Comparison of ENCODE assay signal across 12 cellular contexts in the genomic region with DNA sequence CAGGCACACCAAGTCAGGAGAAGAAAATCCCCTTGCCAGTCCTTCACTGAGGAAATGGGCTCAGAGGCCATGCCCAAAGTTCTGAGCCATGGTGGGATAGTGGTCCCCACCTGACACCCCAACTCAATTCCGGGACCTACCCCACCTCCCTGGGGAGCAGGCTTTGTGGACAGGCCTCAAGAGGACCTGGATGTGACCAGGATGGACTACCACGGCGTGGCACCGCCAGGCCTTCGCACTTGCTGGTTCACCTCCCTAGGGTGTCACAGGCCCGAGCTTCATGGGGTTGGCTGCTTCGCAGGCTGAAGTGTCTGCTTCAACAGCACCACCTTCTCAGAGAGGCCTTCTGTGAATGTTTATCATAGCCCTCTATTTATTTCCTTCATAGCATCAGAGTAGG. TPM values are rescaled to one million over a fixed set of nuclear protein-coding genes. Genes with fewer than 3 reads are reported as not detected.
DNase-seq lines count a peak whose midpoint lies in the region; ATAC-seq and TF ChIP-seq lines count a peak whose summit lies in the region.
"Had no signal": no experiment of that assay in that cellular context is flagged by ENCODE, and none has a peak within 500 bp of the region (broad histone marks: within the 10 kb centered on the region; RNA-seq: fewer than 3 reads in every experiment).

No MANE protein-coding gene starts in this region.

- ATAC-seq in memory B cell (ENCODE audit: low read depth) = no peak
- ATAC-seq in HG02885 (IDR thresholded peaks at IDR 0.05; ENCODE audit: poor library complexity, unreplicated experiment) = no peak
- no peak for ATAC-seq in GM21381 (IDR thresholded peaks at IDR 0.05; ENCODE audit: unreplicated experiment)

- no peaks in the 10 kb centered on the region for H3K27me3 ChIP-seq in tibial nerve

- no peaks in the 10 kb centered on the region for H3K9me3 Mint-ChIP-seq in activated CD4-positive, alpha-beta T cell treated with anti-CD3 and anti-CD28 coated beads, Interleukin-2, amount 10 ng/mL, durations not matched to agents 7 days and 5 days
- H3K9me3 Mint-ChIP-seq in memory B cell = no peaks in the 10 kb centered on the region
- H3K9me3 Mint-ChIP-seq in activated T-cell treated with anti-CD3 and anti-CD28 coated beads, Interleukin-2, amount 50 U/mL, for 24 hours = no peaks in the 10 kb centered on the region
- H3K9me3 Mint-ChIP-seq: CD4-positive, alpha-beta memory T cell; neural crest cell had no signal

- H3K4me3 Mint-ChIP-seq in activated CD4-positive, alpha-beta T cell treated with anti-CD3 and anti-CD28 coated beads, Interleukin-2, amount 10 ng/mL, durations not matched to agents 7 days and 5 days = no peak overlapping the region
- H3K4me3 Mint-ChIP-seq in memory B cell = peak overlapping the region; percentile 47
- no peak overlapping the region for H3K4me3 Mint-ChIP-seq in activated T-cell treated with anti-CD3 and anti-CD28 coated beads, Interleukin-2, amount 50 U/mL, for 24 hours
- H3K4me3 Mint-ChIP-seq: CD4-positive, alpha-beta memory T cell; neural crest cell had no signal

- no peaks in the 10 kb centered on the region for H3K9me3 ChIP-seq in tibial nerve

- DNase-seq in activated CD4-positive, alpha-beta T cell treated with anti-CD3 and anti-CD28 coated beads, Interleukin-2, amount 10 ng/mL, durations not matched to agents 7 days and 5 days = no peak
- DNase-seq in activated CD4-positive, alpha-beta T cell treated with anti-CD3 and anti-CD28 coated beads, Interleukin-2, amount 50 U/mL, for 48 hours = no peak
- DNase-seq in caudate nucleus (lab: John Stamatoyannopoulos, UW) (no peak), memory B cell (ENCODE audit: low spot score in 2 of 2) (no peak), tibial nerve (ENCODE audit: low spot score in 2 of 2) (no peak)
- no peak for DNase-seq in activated T-cell treated with anti-CD3 and anti-CD28 coated beads, Interleukin-2, amount 50 U/mL, for 24 hours
- DNase-seq: cortex of kidney had no signal

- H3K27ac ChIP-seq in caudate nucleus (ENCODE audit: low read depth, low read length) (peak overlapping the region; percentile 53), tibial nerve (peak overlapping the region in 3 of 4 donors; percentile 61 to 71 (median 71))
- H3K27ac ChIP-seq: KMS-11 had no signal

- no peaks in the 10 kb centered on the region for H3K27me3 Mint-ChIP-seq in activated CD4-positive, alpha-beta T cell treated with anti-CD3 and anti-CD28 coated beads, Interleukin-2, amount 10 ng/mL, durations not matched to agents 7 days and 5 days
- no peaks in the 10 kb centered on the region for H3K27me3 Mint-ChIP-seq in memory B cell
- H3K27me3 Mint-ChIP-seq in activated T-cell treated with anti-CD3 and anti-CD28 coated beads, Interleukin-2, amount 50 U/mL, for 24 hours = no peaks in the 10 kb centered on the region
- H3K27me3 Mint-ChIP-seq: CD4-positive, alpha-beta memory T cell had no signal

- H3K4me1 ChIP-seq in tibial nerve = peaks cover 0 to 61% (median 24%) of the 10 kb centered on the region in 4 donors

- POLR2A ChIA-PET in activated CD4-positive, alpha-beta T cell treated with anti-CD3 and anti-CD28 coated beads, Interleukin-2, amount 10 ng/mL, durations not matched to agents 7 days and 5 days (lab: Charles Lee) = interaction anchor here (0.6 kb wide), 1 partner anchor 197 kb away, joined by 3 read pairs; no protein-coding TSS in a partner anchor

- peaks cover 18% of the 10 kb centered on the region for H3K4me1 Mint-ChIP-seq in activated CD4-positive, alpha-beta T cell treated with anti-CD3 and anti-CD28 coated beads, Interleukin-2, amount 10 ng/mL, durations not matched to agents 7 days and 5 days
- H3K4me1 Mint-ChIP-seq in memory B cell = peaks cover 20% of the 10 kb centered on the region
- H3K4me1 Mint-ChIP-seq in activated T-cell treated with anti-CD3 and anti-CD28 coated beads, Interleukin-2, amount 50 U/mL, for 24 hours (ENCODE audit: low read depth) = peaks cover 3% of the 10 kb centered on the region
- H3K4me1 Mint-ChIP-seq: CD4-positive, alpha-beta memory T cell had no signal

- WGBS in tibial nerve, 2 donors = 88 to 93% methylated on average over 6 to 7 of the region's 7 CpGs

- peak overlapping the region; percentile 47 for H3K27ac Mint-ChIP-seq in activated CD4-positive, alpha-beta T cell treated with anti-CD3 and anti-CD28 coated beads, Interleukin-2, amount 10 ng/mL, durations not matched to agents 7 days and 5 days
- H3K27ac Mint-ChIP-seq in memory B cell = peak overlapping the region; percentile 62
- H3K27ac Mint-ChIP-seq in activated T-cell treated with anti-CD3 and anti-CD28 coated beads, Interleukin-2, amount 50 U/mL, for 24 hours = no peak overlapping the region

- peaks cover 14% of the 10 kb centered on the region for H3K36me3 Mint-ChIP-seq in activated CD4-positive, alpha-beta T cell treated with anti-CD3 and anti-CD28 coated beads, Interleukin-2, amount 10 ng/mL, durations not matched to agents 7 days and 5 days (ENCODE audit: low read depth)
- H3K36me3 Mint-ChIP-seq in memory B cell = no peaks in the 10 kb centered on the region
- peaks cover 53% of the 10 kb centered on the region for H3K36me3 Mint-ChIP-seq in activated T-cell treated with anti-CD3 and anti-CD28 coated beads, Interleukin-2, amount 50 U/mL, for 24 hours (ENCODE audit: low read depth)
- H3K36me3 Mint-ChIP-seq: CD4-positive, alpha-beta memory T cell had no signal

- TF ChIP-seq CTCF in tibial nerve (IDR thresholded peaks at IDR 0.05) = no peak

- H3K36me3 ChIP-seq in tibial nerve = no peaks in the 10 kb centered on the region

- TF ChIP-seq EP300 in tibial nerve (IDR thresholded peaks at IDR 0.05) = no peak

- no peak for TF ChIP-seq POLR2A in tibial nerve (IDR thresholded peaks at IDR 0.05)

- H3K4me3 ChIP-seq in tibial nerve = no peak overlapping the region

- CTCF ChIA-PET in activated CD4-positive, alpha-beta T cell treated with anti-CD3 and anti-CD28 coated beads, Interleukin-2, amount 10 ng/mL, durations not matched to agents 7 days and 5 days (lab: Charles Lee) = interaction anchor here (0.6 to 2.5 kb wide), 11 partner anchors 9 to 1157 kb away, joined by 3 to 13 read pairs (median 5); a partner anchor contains a TSS

RNA-seq across cellular contexts. Expression of a gene that starts 31.7 kb away (rescaled TPM):
- 10 to 100 TPM; 26.9 to 28.2 TPM for total RNA-seq in activated CD4-positive, alpha-beta T cell treated with anti-CD3 and anti-CD28 coated beads, Interleukin-2, amount 10 ng/mL, durations not matched to agents 7 days and 5 days
- total RNA-seq in tibial nerve = 1 to 10 TPM in 3 of 4 donors, under 1 TPM in 1; 0.84 to 3.1 (median 2.4) TPM

Comparison
In these comparisons a context has a peak if more than half of its experiments do, and no peak if none do; other contexts are left out.
1. RNA of a gene that starts 31.7 kb away (total RNA-seq): 26.9 to 28.2 TPM in activated CD4-positive, alpha-beta T cell treated with anti-CD3 and anti-CD28 coated beads, Interleukin-2, amount 10 ng/mL, durations not matched to agents 7 days and 5 days; 0.84 to 3.1 TPM in tibial nerve; every median in the first group is over 4 times any median in the second.